ENCODE assay signal across 1 cellular context in genomic region chr11:29271616-29272015, GRCh38.
TF ChIP-seq lines count a peak whose summit lies in the region.

No MANE protein-coding gene starts in this region.

TF ChIP-seq in WTC11, 78 proteins besides CTCF, POLR2A, EP300 and RAD21 (continued from another document):
- TF ChIP-seq ZNF425 (CRISPR knock-in tag; conservative IDR thresholded peaks at IDR 0.05) (no peak), NR2C2 (CRISPR knock-in tag; IDR thresholded peaks at IDR 0.05) (no peak), E2F4 (CRISPR knock-in tag; IDR thresholded peaks at IDR 0.05; ENCODE audit: borderline replicate concordance, low read depth) (no peak), ZNF281 (CRISPR knock-in tag; IDR thresholded peaks at IDR 0.05) (no peak), IRF1 (CRISPR knock-in tag; IDR thresholded peaks at IDR 0.05) (no peak), ZNF512 (CRISPR knock-in tag; IDR thresholded peaks at IDR 0.05; ENCODE audit: borderline replicate concordance) (no peak)
